Comparison of ENCODE assay signal across 8 cellular contexts in the genomic region with DNA sequence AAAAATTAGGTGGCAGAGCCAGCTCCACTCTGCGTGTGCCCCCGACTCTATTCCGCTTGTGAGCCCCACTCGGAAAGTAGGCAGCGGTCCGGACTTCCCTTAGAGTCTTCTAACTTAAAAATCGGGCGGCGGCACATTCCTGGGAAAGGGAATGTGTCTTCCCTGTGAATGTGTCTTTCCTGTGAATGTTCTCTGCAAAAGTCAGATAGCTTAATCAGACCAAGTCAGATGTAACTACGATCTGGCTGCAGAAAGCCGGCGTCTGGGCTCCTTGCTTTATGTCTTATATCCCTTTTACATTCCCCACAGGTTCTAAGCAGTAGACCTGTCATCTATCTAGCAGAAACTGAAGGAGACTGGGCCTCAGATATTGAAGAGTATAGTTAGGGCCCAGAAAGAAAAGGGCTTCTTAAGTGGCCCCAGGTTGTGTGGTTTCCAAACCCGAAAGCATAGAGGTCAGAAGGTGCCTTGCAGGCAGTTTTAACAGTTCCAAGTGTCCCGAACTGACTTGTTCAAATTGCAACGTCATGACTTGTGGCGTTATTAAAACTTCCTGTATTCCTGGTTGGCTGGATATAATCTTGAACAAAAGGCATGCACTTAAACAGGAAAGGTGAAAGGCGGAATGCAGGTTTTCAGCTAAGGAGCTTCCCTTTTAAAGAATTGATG. TPM values are rescaled to one million over a fixed set of nuclear protein-coding genes. Genes with fewer than 3 reads are reported as not detected.
DNase-seq lines count a peak whose midpoint lies in the region; ATAC-seq and TF ChIP-seq lines count a peak whose summit lies in the region.

No MANE protein-coding gene starts in this region.

- no peaks in the 10 kb centered on the region for H3K9me3 ChIP-seq in neutrophil

- peak overlapping the region; percentile 100 for H3K27ac ChIP-seq in neutrophil

- peak overlapping the region; percentile 90 for H3K4me3 Mint-ChIP-seq in activated T-helper 1 cell treated with anti-CD3 and anti-CD28 coated beads, Interleukin-12 subunit alpha, Interleukin-12 subunit beta, Interleukin-2, Interleukin-4 antibody, amounts not matched to agents 30 ng/mL and 10 ng/mL and 1 ng/mL, durations not matched to agents 14 hours and 24 hours and 36 hours

- no peaks in the 10 kb centered on the region for H3K36me3 ChIP-seq in neutrophil

- peak; percentile 4 for DNase-seq in DMS114 treated with DMSO at 0.1 percent for 48 hours (lab: John Stamatoyannopoulos, UW; ENCODE audit: unreplicated experiment)
- DNase-seq in M059J (ENCODE audit: low read depth), result peak; percentile 84
- no peak for DNase-seq in activated T-helper 1 cell treated with anti-CD3 and anti-CD28 coated beads, Interleukin-12 subunit alpha, Interleukin-12 subunit beta, Interleukin-2, Interleukin-4 antibody, amounts not matched to agents 30 ng/mL and 10 ng/mL and 1 ng/mL, durations not matched to agents 14 hours and 24 hours and 36 hours (ENCODE audit: low spot score)
- DNase-seq in germinal center (ENCODE audit: low spot score), result peak; percentile 28
- no peak for DNase-seq in SHP77 treated with DMSO at 0.1 percent for 48 hours (lab: John Stamatoyannopoulos, UW)

- H3K4me1 Mint-ChIP-seq in activated T-helper 1 cell treated with anti-CD3 and anti-CD28 coated beads, Interleukin-12 subunit alpha, Interleukin-12 subunit beta, Interleukin-2, Interleukin-4 antibody, amounts not matched to agents 30 ng/mL and 10 ng/mL and 1 ng/mL, durations not matched to agents 14 hours and 24 hours and 36 hours (ENCODE audit: low read depth), result peaks cover 53% of the 10 kb centered on the region

- H3K4me3 ChIP-seq in neutrophil (ENCODE audit: low read depth in 1 of 2, low read length in 1 of 2), result peak overlapping the region; percentile 92 to 98

- peak overlapping the region; percentile 90 for H3K27ac Mint-ChIP-seq in activated T-helper 1 cell treated with anti-CD3 and anti-CD28 coated beads, Interleukin-12 subunit alpha, Interleukin-12 subunit beta, Interleukin-2, Interleukin-4 antibody, amounts not matched to agents 30 ng/mL and 10 ng/mL and 1 ng/mL, durations not matched to agents 14 hours and 24 hours and 36 hours

- H3K27me3 Mint-ChIP-seq in activated T-helper 1 cell treated with anti-CD3 and anti-CD28 coated beads, Interleukin-12 subunit alpha, Interleukin-12 subunit beta, Interleukin-2, Interleukin-4 antibody, amounts not matched to agents 30 ng/mL and 10 ng/mL and 1 ng/mL, durations not matched to agents 14 hours and 24 hours and 36 hours (ENCODE audit: insufficient read depth), result no peaks in the 10 kb centered on the region

- H3K27me3 ChIP-seq in neutrophil, result no peaks in the 10 kb centered on the region

- ATAC-seq in GM19455 (IDR thresholded peaks at IDR 0.05; ENCODE audit: unreplicated experiment), result peak; percentile 27
- no peak for ATAC-seq in HG03378 (IDR thresholded peaks at IDR 0.05; ENCODE audit: unreplicated experiment)

- TF ChIP-seq CTCF in neutrophil (IDR thresholded peaks at IDR 0.05), result no peak

- intact Hi-C loops in activated T-helper 1 cell treated with anti-CD3 and anti-CD28 coated beads, Interleukin-12 subunit alpha, Interleukin-12 subunit beta, Interleukin-2, Interleukin-4 antibody, amounts not matched to agents 30 ng/mL and 10 ng/mL and 1 ng/mL, durations not matched to agents 14 hours and 24 hours and 36 hours (cut with micrococcal nuclease), result loop anchor here (1.0 to 10.0 kb wide), 11 partner anchors 113 to 1150 kb away; a partner anchor contains a TSS

- peaks cover 26% of the 10 kb centered on the region for H3K36me3 Mint-ChIP-seq in activated T-helper 1 cell treated with anti-CD3 and anti-CD28 coated beads, Interleukin-12 subunit alpha, Interleukin-12 subunit beta, Interleukin-2, Interleukin-4 antibody, amounts not matched to agents 30 ng/mL and 10 ng/mL and 1 ng/mL, durations not matched to agents 14 hours and 24 hours and 36 hours (ENCODE audit: low read depth)

- no peaks in the 10 kb centered on the region for H3K9me3 Mint-ChIP-seq in activated T-helper 1 cell treated with anti-CD3 and anti-CD28 coated beads, Interleukin-12 subunit alpha, Interleukin-12 subunit beta, Interleukin-2, Interleukin-4 antibody, amounts not matched to agents 30 ng/mL and 10 ng/mL and 1 ng/mL, durations not matched to agents 14 hours and 24 hours and 36 hours

- H3K4me1 ChIP-seq in neutrophil (ENCODE audit: control insufficient read depth in 1 of 2, insufficient read depth in 1 of 2, low read depth in 1 of 2, low read length in 1 of 2), result peaks cover 19 to 21% of the 10 kb centered on the region in 2 experiments

RNA-seq across cellular contexts. Expression of a gene that starts 0.6 kb away (rescaled TPM):
- total RNA-seq in M059J (2014; rRNA removed; shearing (Covaris generic)), result 39.1 and 41.6 TPM in 2 replicates
- 24.4 and 26.6 TPM in 2 replicates for total RNA-seq in activated T-helper 1 cell treated with anti-CD3 and anti-CD28 coated beads, Interleukin-12 subunit alpha, Interleukin-12 subunit beta, Interleukin-2, Interleukin-4 antibody, amounts not matched to agents 30 ng/mL and 10 ng/mL and 1 ng/mL, durations not matched to agents 14 hours and 24 hours and 36 hours

RNA-seq across cellular contexts. Expression of a gene that starts 0.9 kb away (rescaled TPM):
- total RNA-seq in M059J (2014; rRNA removed; shearing (Covaris generic)), result 68.4 and 95.1 TPM in 2 replicates
- 25.4 and 27.6 TPM in 2 replicates for total RNA-seq in activated T-helper 1 cell treated with anti-CD3 and anti-CD28 coated beads, Interleukin-12 subunit alpha, Interleukin-12 subunit beta, Interleukin-2, Interleukin-4 antibody, amounts not matched to agents 30 ng/mL and 10 ng/mL and 1 ng/mL, durations not matched to agents 14 hours and 24 hours and 36 hours

Comparison
In these comparisons a context has a peak if more than half of its experiments do, and no peak if none do; other contexts are left out.
1. DNase-seq: peak in DMS114 treated with DMSO at 0.1 percent for 48 hours (single experiment), M059J (single experiment) and germinal center (single experiment); none in activated T-helper 1 cell treated with anti-CD3 and anti-CD28 coated beads, Interleukin-12 subunit alpha, Interleukin-12 subunit beta, Interleukin-2, Interleukin-4 antibody, amounts not matched to agents 30 ng/mL and 10 ng/mL and 1 ng/mL, durations not matched to agents 14 hours and 24 hours and 36 hours (single experiment) and SHP77 treated with DMSO at 0.1 percent for 48 hours (single experiment).